Comparison of ENCODE assay signal across 8 cellular contexts in genomic region chr5:160369990-160370712, GRCh38. TPM values are rescaled to one million over a fixed set of nuclear protein-coding genes. Genes with fewer than 3 reads are reported as not detected.
DNase-seq lines count a peak whose midpoint lies in the region; ATAC-seq and TF ChIP-seq lines count a peak whose summit lies in the region.

C1QTNF2 (minus strand) TSS chr5:160370626; CDS start chr5:160355011, 15,615 bp downstream.

- H3K27ac Mint-ChIP-seq in activated CD8-positive, alpha-beta T cell treated with anti-CD3 and anti-CD28 coated beads, Interleukin-2, amount 10 ng/mL, durations not matched to agents 7 days and 5 days, result no peak within 1 kb of the TSS
- H3K27ac Mint-ChIP-seq in naive B cell, result peak within 1 kb of the TSS in 3 of 6 donors; percentile 1 to 85 (median 43)

- peak within 1 kb of the TSS; percentile 41 for H3K4me3 ChIP-seq in fibroblast of mammary gland (ENCODE audit: control insufficient read depth, low read depth, low read length)
- H3K4me3 ChIP-seq in uterus, result peak within 1 kb of the TSS; percentile 50 to 60

- H3K27me3 ChIP-seq in uterus, result no peaks in the 10 kb centered on the region

- H3K36me3 Mint-ChIP-seq in activated CD8-positive, alpha-beta T cell treated with anti-CD3 and anti-CD28 coated beads, Interleukin-2, amount 10 ng/mL, durations not matched to agents 7 days and 5 days (ENCODE audit: low read depth), result no peaks in the 10 kb centered on the region
- no peaks in the 10 kb centered on the region for H3K36me3 Mint-ChIP-seq in naive B cell

- H3K4me3 Mint-ChIP-seq in activated CD8-positive, alpha-beta T cell treated with anti-CD3 and anti-CD28 coated beads, Interleukin-2, amount 10 ng/mL, durations not matched to agents 7 days and 5 days, result peak within 1 kb of the TSS; percentile 57
- peak within 1 kb of the TSS; percentile 61 to 91 (median 85) for H3K4me3 Mint-ChIP-seq in naive B cell

- H3K36me3 ChIP-seq in uterus, result no peaks in the 10 kb centered on the region

- peak; percentile 55 for ATAC-seq in activated CD8-positive, alpha-beta T cell treated with anti-CD3 and anti-CD28 coated beads, Interleukin-2, amount 10 ng/mL, durations not matched to agents 7 days and 5 days
- peak; percentile 34 to 64 for ATAC-seq in naive B cell (ENCODE audit: low read depth in 2 of 2)
- no peak for ATAC-seq in HG03139 (IDR thresholded peaks at IDR 0.05; ENCODE audit: unreplicated experiment)

- CTCF ChIA-PET in activated CD8-positive, alpha-beta T cell treated with anti-CD3 and anti-CD28 coated beads, Interleukin-2, amount 10 ng/mL, durations not matched to agents 7 days and 5 days (lab: Charles Lee), result interaction anchor here (0.9 to 1.1 kb wide), 3 partner anchors 9 to 384 kb away, joined by 3 to 4 read pairs (median 3); no protein-coding TSS in a partner anchor

- H3K27ac ChIP-seq in uterus, result peak within 1 kb of the TSS; percentile 61 to 69

- POLR2A ChIA-PET in activated CD8-positive, alpha-beta T cell treated with anti-CD3 and anti-CD28 coated beads, Interleukin-2, amount 10 ng/mL, durations not matched to agents 7 days and 5 days (lab: Charles Lee), result no interaction called here

- TF ChIP-seq CTCF in fibroblast of mammary gland (conservative IDR thresholded peaks at IDR 0.05; ENCODE audit: control insufficient read depth, insufficient read depth, low read depth, low read length), result no peak
- no peak for TF ChIP-seq CTCF in uterus (IDR thresholded peaks at IDR 0.05)

- H3K4me1 Mint-ChIP-seq in activated CD8-positive, alpha-beta T cell treated with anti-CD3 and anti-CD28 coated beads, Interleukin-2, amount 10 ng/mL, durations not matched to agents 7 days and 5 days (ENCODE audit: low read depth), result peaks cover 11% of the 10 kb centered on the region
- peaks cover 9 to 15% (median 10%) of the 10 kb centered on the region in 3 donors for H3K4me1 Mint-ChIP-seq in naive B cell

- intact Hi-C loops in uterus (cut with DNase I; ENCODE audit: low total_unique reads), result no loop called here

- DNase-seq in EL, result peak; percentile 76
- peak; percentile 21 for DNase-seq in HK-2 (ENCODE audit: unreplicated experiment)
- no peak for DNase-seq in activated CD8-positive, alpha-beta T cell treated with anti-CD3 and anti-CD28 coated beads, Interleukin-2, amount 10 ng/mL, durations not matched to agents 7 days and 5 days
- DNase-seq in fibroblast of mammary gland (ENCODE audit: low read depth), result peak; percentile 61
- no peak for DNase-seq in naive B cell
- peak; percentile 67 to 70 for DNase-seq in uterus
- no peak for DNase-seq in NCI-H510A (lab: John Stamatoyannopoulos, UW)

- H3K4me1 ChIP-seq in uterus, result no peaks in the 10 kb centered on the region

- no peaks in the 10 kb centered on the region for H3K9me3 Mint-ChIP-seq in activated CD8-positive, alpha-beta T cell treated with anti-CD3 and anti-CD28 coated beads, Interleukin-2, amount 10 ng/mL, durations not matched to agents 7 days and 5 days (ENCODE audit: insufficient read depth)
- no peaks in the 10 kb centered on the region for H3K9me3 Mint-ChIP-seq in naive B cell

- no peak for TF ChIP-seq POLR2A in uterus (IDR thresholded peaks at IDR 0.05)

- no peaks in the 10 kb centered on the region for H3K9me3 ChIP-seq in uterus

- H3K27me3 Mint-ChIP-seq in activated CD8-positive, alpha-beta T cell treated with anti-CD3 and anti-CD28 coated beads, Interleukin-2, amount 10 ng/mL, durations not matched to agents 7 days and 5 days (ENCODE audit: low read depth), result peaks cover 64% of the 10 kb centered on the region
- H3K27me3 Mint-ChIP-seq in naive B cell, result peaks cover 71 to 78% (median 71%) of the 10 kb centered on the region in 3 donors

RNA-seq across cellular contexts. Expression of gene C1QTNF2, which starts in this region (rescaled TPM):
- not detected for total RNA-seq in activated CD8-positive, alpha-beta T cell treated with anti-CD3 and anti-CD28 coated beads, Interleukin-2, amount 10 ng/mL, durations not matched to agents 7 days and 5 days
- polyA plus RNA-seq in naive B cell (ENCODE audit: low read depth in 6 of 6), result not detected
- 10 to 100 TPM in 1 of 4 donors, 1 to 10 TPM in 2, under 1 TPM in 1; 0.59 to 16.5 (median 3.0) TPM for total RNA-seq in uterus

Comparison
In these comparisons a context has a peak if more than half of its experiments do, and no peak if none do; other contexts are left out.
1. Peak in ATAC-seq in activated CD8-positive, alpha-beta T cell treated with anti-CD3 and anti-CD28 coated beads, Interleukin-2, amount 10 ng/mL, durations not matched to agents 7 days and 5 days; RNA of the gene not detected or under 1 TPM.
2. Peak in ATAC-seq in naive B cell; RNA of the gene not detected or under 1 TPM.
3. DNase-seq: peak in EL (single experiment), HK-2 (single experiment), fibroblast of mammary gland (single experiment) and uterus (2 of 2); none in activated CD8-positive, alpha-beta T cell treated with anti-CD3 and anti-CD28 coated beads, Interleukin-2, amount 10 ng/mL, durations not matched to agents 7 days and 5 days (single experiment), naive B cell (single experiment) and NCI-H510A (single experiment).